8 cellular contexts compared by ENCODE assay signal in the genomic region with DNA sequence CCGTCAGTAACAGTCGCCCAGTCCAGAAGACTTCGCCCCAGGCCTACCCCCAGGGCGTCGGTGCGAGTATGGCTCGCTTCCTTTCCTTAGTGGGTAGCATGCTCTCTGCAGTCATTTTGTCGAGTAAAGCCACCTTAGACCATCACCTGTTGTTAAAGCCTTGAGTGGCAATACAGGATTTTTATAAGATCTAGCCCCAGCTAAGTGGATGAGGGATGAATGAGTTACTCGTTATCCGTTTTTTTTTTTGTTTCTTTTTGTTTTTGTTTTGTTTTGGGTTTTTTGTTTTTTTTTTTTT. TPM values are rescaled to one million over a fixed set of nuclear protein-coding genes. Genes with fewer than 3 reads are reported as not detected.
DNase-seq lines count a peak whose midpoint lies in the region; TF ChIP-seq lines count a peak whose summit lies in the region.

No MANE protein-coding gene starts in this region.

- no peaks in the 10 kb centered on the region for H3K9me3 Mint-ChIP-seq in T-helper 1 cell treated with Interleukin-12 subunit alpha and Interleukin-12 subunit beta and Interleukin-4 antibody, amounts not matched to agents 30 μg/mL and 1 μg/mL, for 36 hours
- no peaks in the 10 kb centered on the region for H3K9me3 Mint-ChIP-seq in activated T-helper 2 cell treated with anti-CD3 and anti-CD28 coated beads, Interferon-gamma antibody, Interleukin-2, Interleukin-4, amounts not matched to agents 10 μg/mL and 5 μg/mL and 100 μg/mL, durations not matched to agents 14 hours and 24 hours and 36 hours

- peak overlapping the region; percentile 84 for H3K27ac Mint-ChIP-seq in T-helper 1 cell treated with Interleukin-12 subunit alpha and Interleukin-12 subunit beta and Interleukin-4 antibody, amounts not matched to agents 30 μg/mL and 1 μg/mL, for 36 hours
- H3K27ac Mint-ChIP-seq in activated T-helper 2 cell treated with anti-CD3 and anti-CD28 coated beads, Interferon-gamma antibody, Interleukin-2, Interleukin-4, amounts not matched to agents 10 μg/mL and 5 μg/mL and 100 μg/mL, durations not matched to agents 14 hours and 24 hours and 36 hours = peak overlapping the region; percentile 81

- H3K4me1 ChIP-seq in iPS-15b (ENCODE audit: control insufficient read depth, insufficient read depth, low read length) = peaks cover 20% of the 10 kb centered on the region
- H3K4me1 ChIP-seq in suprapubic skin = peaks cover 30% of the 10 kb centered on the region

- H3K27me3 ChIP-seq in iPS-15b (ENCODE audit: control insufficient read depth, insufficient read depth, low read length) (no peaks in the 10 kb centered on the region), suprapubic skin (no peaks in the 10 kb centered on the region)

- no peak overlapping the region for H3K9ac ChIP-seq in iPS-15b (ENCODE audit: low read depth, low read length)

- H3K4me3 ChIP-seq in iPS-15b (ENCODE audit: low read depth, low read length) = peak overlapping the region; percentile 46
- H3K4me3 ChIP-seq in suprapubic skin = peak overlapping the region; percentile 96

- no peaks in the 10 kb centered on the region for H3K27me3 Mint-ChIP-seq in T-helper 1 cell treated with Interleukin-12 subunit alpha and Interleukin-12 subunit beta and Interleukin-4 antibody, amounts not matched to agents 30 μg/mL and 1 μg/mL, for 36 hours (ENCODE audit: low read depth)
- H3K27me3 Mint-ChIP-seq in activated T-helper 2 cell treated with anti-CD3 and anti-CD28 coated beads, Interferon-gamma antibody, Interleukin-2, Interleukin-4, amounts not matched to agents 10 μg/mL and 5 μg/mL and 100 μg/mL, durations not matched to agents 14 hours and 24 hours and 36 hours (ENCODE audit: low read depth) = no peaks in the 10 kb centered on the region

- H3K9me3 ChIP-seq in iPS-15b (ENCODE audit: control insufficient read depth, insufficient read depth, low read length) (no peaks in the 10 kb centered on the region), suprapubic skin (no peaks in the 10 kb centered on the region)

- peak overlapping the region; percentile 75 for H3K4me3 Mint-ChIP-seq in T-helper 1 cell treated with Interleukin-12 subunit alpha and Interleukin-12 subunit beta and Interleukin-4 antibody, amounts not matched to agents 30 μg/mL and 1 μg/mL, for 36 hours
- H3K4me3 Mint-ChIP-seq in activated T-helper 2 cell treated with anti-CD3 and anti-CD28 coated beads, Interferon-gamma antibody, Interleukin-2, Interleukin-4, amounts not matched to agents 10 μg/mL and 5 μg/mL and 100 μg/mL, durations not matched to agents 14 hours and 24 hours and 36 hours (ENCODE audit: low read depth) = peak overlapping the region; percentile 75

- no peak for TF ChIP-seq POLR2A in suprapubic skin (IDR thresholded peaks at IDR 0.05)

- peaks cover 27% of the 10 kb centered on the region for H3K36me3 Mint-ChIP-seq in T-helper 1 cell treated with Interleukin-12 subunit alpha and Interleukin-12 subunit beta and Interleukin-4 antibody, amounts not matched to agents 30 μg/mL and 1 μg/mL, for 36 hours (ENCODE audit: low read depth)
- H3K36me3 Mint-ChIP-seq in activated T-helper 2 cell treated with anti-CD3 and anti-CD28 coated beads, Interferon-gamma antibody, Interleukin-2, Interleukin-4, amounts not matched to agents 10 μg/mL and 5 μg/mL and 100 μg/mL, durations not matched to agents 14 hours and 24 hours and 36 hours (ENCODE audit: low read depth) = peaks cover 48% of the 10 kb centered on the region

- no peak for TF ChIP-seq EP300 in suprapubic skin (IDR thresholded peaks at IDR 0.05)

- peak overlapping the region; percentile 93 for H3K27ac ChIP-seq in suprapubic skin

- intact Hi-C loops in activated T-helper 2 cell treated with anti-CD3 and anti-CD28 coated beads, Interferon-gamma antibody, Interleukin-2, Interleukin-4, amounts not matched to agents 10 μg/mL and 5 μg/mL and 100 μg/mL, durations not matched to agents 14 hours and 24 hours and 36 hours (cut with micrococcal nuclease) = loop anchor here (2.0 to 10.0 kb wide), 5 partner anchors 53 to 407 kb away; partner anchors contain the start of genes ACLY, DNAJC7, HAP1 and ODAD4

- H3K36me3 ChIP-seq in iPS-15b (ENCODE audit: control insufficient read depth, insufficient read depth, low read length) (peaks cover 20% of the 10 kb centered on the region), suprapubic skin (peaks cover 36% of the 10 kb centered on the region)

- 0% methylated on average over 10 of the region's 10 CpGs for WGBS in suprapubic skin

- no peak for DNase-seq in T-helper 1 cell
- DNase-seq in activated T-helper 2 cell treated with anti-CD3 and anti-CD28 coated beads, Interferon-gamma antibody, Interleukin-2, Interleukin-4, amounts not matched to agents 10 μg/mL and 5 μg/mL and 100 μg/mL, durations not matched to agents 14 hours and 24 hours and 36 hours (ENCODE audit: low spot score) = no peak
- no peak for DNase-seq in suprapubic skin (ENCODE audit: low spot score in 2 of 2)
- DNase-seq in HK-2 (ENCODE audit: unreplicated experiment) = no peak
- no peak for DNase-seq in mucosa of gallbladder (ENCODE audit: low spot score)
- no peak for DNase-seq in 8988T

- peaks cover 23% of the 10 kb centered on the region for H3K4me1 Mint-ChIP-seq in T-helper 1 cell treated with Interleukin-12 subunit alpha and Interleukin-12 subunit beta and Interleukin-4 antibody, amounts not matched to agents 30 μg/mL and 1 μg/mL, for 36 hours (ENCODE audit: low read depth)
- H3K4me1 Mint-ChIP-seq in activated T-helper 2 cell treated with anti-CD3 and anti-CD28 coated beads, Interferon-gamma antibody, Interleukin-2, Interleukin-4, amounts not matched to agents 10 μg/mL and 5 μg/mL and 100 μg/mL, durations not matched to agents 14 hours and 24 hours and 36 hours (ENCODE audit: low read depth) = peaks cover 49% of the 10 kb centered on the region

- TF ChIP-seq CTCF in suprapubic skin (IDR thresholded peaks at IDR 0.05) = no peak

RNA-seq across cellular contexts. Expression of gene KLHL11, which starts 0.3 kb away (rescaled TPM):
- 44.3 and 46.0 TPM in 2 replicates for total RNA-seq in activated T-helper 2 cell treated with anti-CD3 and anti-CD28 coated beads, Interferon-gamma antibody, Interleukin-2, Interleukin-4, amounts not matched to agents 10 μg/mL and 5 μg/mL and 100 μg/mL, durations not matched to agents 14 hours and 24 hours and 36 hours
- total RNA-seq in suprapubic skin (10 to 100 TPM; 19.6 to 27.9 (median 21.4) TPM), mucosa of gallbladder (14.0 TPM)

RNA-seq across cellular contexts. Expression of gene KLHL10, which starts 27.9 kb away (rescaled TPM):
- 0.16 and 0.23 TPM in 2 replicates for total RNA-seq in activated T-helper 2 cell treated with anti-CD3 and anti-CD28 coated beads, Interferon-gamma antibody, Interleukin-2, Interleukin-4, amounts not matched to agents 10 μg/mL and 5 μg/mL and 100 μg/mL, durations not matched to agents 14 hours and 24 hours and 36 hours
- total RNA-seq in suprapubic skin = under 1 TPM in 1 of 4 donors, not detected in 3; 0.30 TPM
- 0.29 TPM for total RNA-seq in mucosa of gallbladder

RNA-seq across cellular contexts. Expression of gene NT5C3B, which starts 29.5 kb away (rescaled TPM):
- total RNA-seq in activated T-helper 2 cell treated with anti-CD3 and anti-CD28 coated beads, Interferon-gamma antibody, Interleukin-2, Interleukin-4, amounts not matched to agents 10 μg/mL and 5 μg/mL and 100 μg/mL, durations not matched to agents 14 hours and 24 hours and 36 hours = 59.9 and 62.0 TPM in 2 replicates
- 10 to 100 TPM; 21.6 to 41.2 (median 30.7) TPM for total RNA-seq in suprapubic skin
- 39.6 TPM for total RNA-seq in mucosa of gallbladder

RNA-seq across cellular contexts. Expression of gene FKBP10, which starts 52.7 kb away (rescaled TPM):
- total RNA-seq in activated T-helper 2 cell treated with anti-CD3 and anti-CD28 coated beads, Interferon-gamma antibody, Interleukin-2, Interleukin-4, amounts not matched to agents 10 μg/mL and 5 μg/mL and 100 μg/mL, durations not matched to agents 14 hours and 24 hours and 36 hours = 1.3 and 1.4 TPM in 2 replicates
- total RNA-seq in suprapubic skin (10 to 100 TPM; 11.7 to 14.8 (median 12.4) TPM), mucosa of gallbladder (59.2 TPM)

RNA-seq across cellular contexts. Expression of gene ACLY, which starts 53.2 kb away (rescaled TPM):
- 223 and 232 TPM in 2 replicates for total RNA-seq in activated T-helper 2 cell treated with anti-CD3 and anti-CD28 coated beads, Interferon-gamma antibody, Interleukin-2, Interleukin-4, amounts not matched to agents 10 μg/mL and 5 μg/mL and 100 μg/mL, durations not matched to agents 14 hours and 24 hours and 36 hours
- total RNA-seq in suprapubic skin = 10 to 100 TPM; 40.5 to 81.9 (median 72.9) TPM
- 127 TPM for total RNA-seq in mucosa of gallbladder
